In the genomic region with DNA sequence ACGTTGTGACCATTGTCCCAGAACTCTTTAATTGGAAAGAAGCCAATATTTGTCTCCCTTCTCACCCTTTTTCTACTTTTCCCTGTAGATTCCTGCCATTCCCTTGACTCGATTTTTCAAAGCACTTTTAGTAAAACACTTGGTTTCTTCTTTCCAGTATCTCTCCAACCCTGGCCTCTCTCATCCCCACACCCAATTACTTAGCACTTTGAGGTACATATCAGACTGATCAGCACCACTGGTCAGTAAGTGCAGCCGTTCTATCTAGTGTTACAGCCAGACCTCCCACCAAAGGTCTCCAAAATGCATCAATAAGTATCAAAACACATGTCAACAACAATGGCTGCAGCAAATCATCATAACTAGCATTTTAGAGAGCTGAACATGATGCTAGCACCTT, we compare ENCODE assay signal across 1 cellular context.
TF ChIP-seq lines count a peak whose summit lies in the region.

No MANE protein-coding gene starts in this region.

TF ChIP-seq in H1, 55 proteins besides CTCF, POLR2A, EP300 and RAD21:
- TF ChIP-seq, protein P1, sequence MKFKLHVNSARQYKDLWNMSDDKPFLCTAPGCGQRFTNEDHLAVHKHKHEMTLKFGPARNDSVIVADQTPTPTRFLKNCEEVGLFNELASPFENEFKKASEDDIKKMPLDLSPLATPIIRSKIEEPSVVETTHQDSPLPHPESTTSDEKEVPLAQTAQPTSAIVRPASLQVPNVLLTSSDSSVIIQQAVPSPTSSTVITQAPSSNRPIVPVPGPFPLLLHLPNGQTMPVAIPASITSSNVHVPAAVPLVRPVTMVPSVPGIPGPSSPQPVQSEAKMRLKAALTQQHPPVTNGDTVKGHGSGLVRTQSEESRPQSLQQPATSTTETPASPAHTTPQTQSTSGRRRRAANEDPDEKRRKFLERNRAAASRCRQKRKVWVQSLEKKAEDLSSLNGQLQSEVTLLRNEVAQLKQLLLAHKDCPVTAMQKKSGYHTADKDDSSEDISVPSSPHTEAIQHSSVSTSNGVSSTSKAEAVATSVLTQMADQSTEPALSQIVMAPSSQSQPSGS (IDR thresholded peaks at IDR 0.05; ENCODE audit: low read length) = no peak
- TF ChIP-seq NANOG (IDR thresholded peaks at IDR 0.05; ENCODE audit: insufficient read depth, low read depth, low read length, poor library complexity, severe bottlenecking) = no peak
- no peak for TF ChIP-seq SP4 (IDR thresholded peaks at IDR 0.05; ENCODE audit: low read length)
- TF ChIP-seq KDM5A (IDR thresholded peaks at IDR 0.05; ENCODE audit: low read length) = no peak
- no peak for TF ChIP-seq RXRA (IDR thresholded peaks at IDR 0.05; ENCODE audit: insufficient read depth, low read depth, low read length)
- TF ChIP-seq TAF1 (IDR thresholded peaks at IDR 0.05; ENCODE audit: low read depth, low read length) = no peak
- TF ChIP-seq RBBP5 (IDR thresholded peaks at IDR 0.05; ENCODE audit: borderline replicate concordance, low read depth, low read length) = no peak
- TF ChIP-seq BRCA1 (IDR thresholded peaks at IDR 0.05; ENCODE audit: low read depth, low read length) = no peak
